Comparison of ENCODE assay signal across 8 cellular contexts in genomic region chr7:95379457-95379856, GRCh38. TPM values are rescaled to one million over a fixed set of nuclear protein-coding genes. Genes with fewer than 3 reads are reported as not detected.
"Had no signal": no experiment of that assay in that cellular context is flagged by ENCODE, and none has a peak within 500 bp of the region (broad histone marks: within the 10 kb centered on the region; RNA-seq: fewer than 3 reads in every experiment).

No MANE protein-coding gene starts in this region.

RNA-seq across cellular contexts. Expression of gene PON3, which starts 16.7 kb away (rescaled TPM):
- total RNA-seq: thoracic aorta had no signal

RNA-seq across cellular contexts. Expression of gene PON1, which starts 55.1 kb away (rescaled TPM):
- total RNA-seq: temporal lobe, thoracic aorta, thyroid gland, tibial nerve, ureter, urinary bladder, uterus, vagina had no signal
